Comparison of ENCODE assay signal across 2 cellular contexts in the genomic region with DNA sequence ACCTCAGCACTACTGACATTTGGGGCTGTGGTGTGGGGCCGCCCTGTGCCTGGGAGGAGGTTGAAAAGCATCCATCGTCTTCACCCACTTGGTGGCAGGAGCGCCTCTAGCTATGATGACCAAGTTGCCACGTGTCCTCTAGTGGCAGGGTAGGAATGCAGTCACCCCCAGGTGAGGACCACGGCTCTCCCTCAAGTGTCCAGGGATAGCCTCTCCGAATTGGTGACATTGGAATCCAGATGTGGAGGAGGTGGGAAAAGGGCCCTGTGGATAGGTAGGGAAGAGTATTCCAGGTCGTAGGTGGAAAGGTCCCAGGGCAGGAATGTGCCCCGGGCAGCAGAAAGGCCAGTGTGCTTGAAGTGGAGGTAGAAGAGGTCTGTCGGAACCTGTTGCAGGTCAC.
TF ChIP-seq lines count a peak whose summit lies in the region.

No MANE protein-coding gene starts in this region.

TF ChIP-seq in HCT116, 20 proteins besides CTCF, POLR2A, EP300 and RAD21:
- TF ChIP-seq MAX (IDR thresholded peaks at IDR 0.05) (peak; percentile 88), ZFX (IDR thresholded peaks at IDR 0.05) (no peak), ELF1 (IDR thresholded peaks at IDR 0.05; ENCODE audit: borderline replicate concordance, low read depth) (no peak)

TF ChIP-seq in HepG2, 621 proteins besides CTCF, POLR2A, EP300 and RAD21:
- TF ChIP-seq MAX (IDR thresholded peaks at IDR 0.05) (peak; percentile 59), TRIM24 (CRISPR knock-in tag; IDR thresholded peaks at IDR 0.05) (no peak), TEAD3 (CRISPR knock-in tag; optimal IDR thresholded peaks at IDR 0.05; ENCODE audit: borderline replicate concordance) (peak; percentile 75), SMC3 (IDR thresholded peaks at IDR 0.05; ENCODE audit: low read length) (peak; percentile 10; the same call in 1 of the 2 replicates), ZNF282 (IDR thresholded peaks at IDR 0.05; ENCODE audit: partially characterized antibody) (no peak), GLMP (CRISPR knock-in tag; IDR thresholded peaks at IDR 0.05; ENCODE audit: borderline replicate concordance) (no peak), ZNF34 (CRISPR knock-in tag; IDR thresholded peaks at IDR 0.05; ENCODE audit: borderline replicate concordance) (no peak), LCORL (IDR thresholded peaks at IDR 0.05) (no peak), LCORL (CRISPR knock-in tag; IDR thresholded peaks at IDR 0.05) (0 out of 2 replicates have a peak, but pooled peaks have one; percentile 21), FOSL2 (CRISPR knock-in tag; IDR thresholded peaks at IDR 0.05) (0 out of 2 replicates have a peak, but pooled peaks have one; percentile 15), STAG1 (CRISPR knock-in tag; IDR thresholded peaks at IDR 0.05) (peak; percentile 72), ZFP37 (CRISPR knock-in tag; IDR thresholded peaks at IDR 0.05; ENCODE audit: borderline replicate concordance) (no peak), ZFP91 (CRISPR knock-in tag; IDR thresholded peaks at IDR 0.05; ENCODE audit: borderline replicate concordance) (no peak), ZNF777 (CRISPR knock-in tag; IDR thresholded peaks at IDR 0.05) (no peak), ZNF558 (CRISPR knock-in tag; IDR thresholded peaks at IDR 0.05; ENCODE audit: borderline replicate concordance) (no peak), MYC (CRISPR knock-in tag; IDR thresholded peaks at IDR 0.05; ENCODE audit: borderline replicate concordance) (peak; percentile 65; the same call in 1 of the 2 replicates), ZNF292 (CRISPR knock-in tag; IDR thresholded peaks at IDR 0.05; ENCODE audit: borderline replicate concordance, low read depth) (no peak), ZNF687 (CRISPR knock-in tag; IDR thresholded peaks at IDR 0.05) (peak; percentile 24; the same call in 1 of the 2 replicates), ZNF614 (CRISPR knock-in tag; IDR thresholded peaks at IDR 0.05; ENCODE audit: borderline replicate concordance) (no peak), THRA (CRISPR knock-in tag; IDR thresholded peaks at IDR 0.05; ENCODE audit: borderline replicate concordance) (no peak), MEIS2 (CRISPR knock-in tag; IDR thresholded peaks at IDR 0.05) (no peak), ZEB1 (IDR thresholded peaks at IDR 0.05; ENCODE audit: insufficient replicate concordance, low read depth) (no peak), MAFK (conservative IDR thresholded peaks at IDR 0.05 in 1 of 2, IDR thresholded peaks at IDR 0.05 in 1 of 2; ENCODE audit: low read length in 2 of 2) (no peak), SAP130 (CRISPR knock-in tag; IDR thresholded peaks at IDR 0.05; ENCODE audit: low read depth) (peak; percentile 37; the same call in 1 of the 2 replicates), TSC22D2 (CRISPR knock-in tag; IDR thresholded peaks at IDR 0.05; ENCODE audit: borderline replicate concordance) (no peak)
- TF ChIP-seq, protein P1, sequence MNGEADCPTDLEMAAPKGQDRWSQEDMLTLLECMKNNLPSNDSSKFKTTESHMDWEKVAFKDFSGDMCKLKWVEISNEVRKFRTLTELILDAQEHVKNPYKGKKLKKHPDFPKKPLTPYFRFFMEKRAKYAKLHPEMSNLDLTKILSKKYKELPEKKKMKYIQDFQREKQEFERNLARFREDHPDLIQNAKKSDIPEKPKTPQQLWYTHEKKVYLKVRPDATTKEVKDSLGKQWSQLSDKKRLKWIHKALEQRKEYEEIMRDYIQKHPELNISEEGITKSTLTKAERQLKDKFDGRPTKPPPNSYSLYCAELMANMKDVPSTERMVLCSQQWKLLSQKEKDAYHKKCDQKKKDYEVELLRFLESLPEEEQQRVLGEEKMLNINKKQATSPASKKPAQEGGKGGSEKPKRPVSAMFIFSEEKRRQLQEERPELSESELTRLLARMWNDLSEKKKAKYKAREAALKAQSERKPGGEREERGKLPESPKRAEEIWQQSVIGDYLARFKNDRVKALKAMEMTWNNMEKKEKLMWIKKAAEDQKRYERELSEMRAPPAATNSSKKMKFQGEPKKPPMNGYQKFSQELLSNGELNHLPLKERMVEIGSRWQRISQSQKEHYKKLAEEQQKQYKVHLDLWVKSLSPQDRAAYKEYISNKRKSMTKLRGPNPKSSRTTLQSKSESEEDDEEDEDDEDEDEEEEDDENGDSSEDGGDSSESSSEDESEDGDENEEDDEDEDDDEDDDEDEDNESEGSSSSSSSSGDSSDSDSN (CRISPR knock-in tag; IDR thresholded peaks at IDR 0.05) = no peak
